ENCODE assay signal across 18 cellular contexts in the genomic region with DNA sequence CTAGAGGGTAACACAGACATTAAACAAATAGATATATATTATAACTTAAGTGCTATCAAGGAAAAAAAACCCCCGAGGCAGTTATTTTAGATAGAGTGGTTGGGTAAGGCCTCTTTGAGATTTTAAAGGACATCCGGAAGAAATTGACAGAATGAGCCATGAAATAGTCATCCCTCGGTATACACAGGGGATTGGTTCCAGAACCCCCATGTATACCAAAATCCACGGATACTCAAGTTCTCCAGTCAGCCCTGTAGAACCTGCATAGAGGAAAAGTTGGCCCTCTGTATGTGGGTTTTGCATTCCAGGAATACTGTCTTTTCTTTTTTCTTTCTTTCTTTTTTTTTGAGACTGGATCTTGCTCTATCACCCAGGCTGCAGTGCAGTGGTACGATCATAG. TPM values are rescaled to one million over a fixed set of nuclear protein-coding genes. Genes with fewer than 3 reads are reported as not detected.
A peak's percentile ranks its signal among the peaks of the same experiment; 100 is the strongest.
DNase-seq lines count a peak whose midpoint lies in the region; ATAC-seq, FAIRE-seq and TF ChIP-seq lines count a peak whose summit lies in the region.
"Had no signal": no experiment of that assay in that cellular context is flagged by ENCODE, and none has a peak within 500 bp of the region (broad histone marks: within the 10 kb centered on the region; RNA-seq: fewer than 3 reads in every experiment).

No MANE protein-coding gene starts in this region.

- H3K27ac ChIP-seq in K562 (ENCODE audit: extremely low read depth, low read depth, low read length) (no peak overlapping the region), lower lobe of right lung (no peak overlapping the region)

- POLR2A ChIA-PET in K562 (lab: Yijun Ruan, JAX): no interaction called here

- in situ Hi-C loops in K562 (cut with MboI): no loop called here

- H3K4me1 Mint-ChIP-seq in natural killer cell (peaks cover 20 to 27% of the 10 kb centered on the region in 2 donors), neural crest cell (peaks cover 20% of the 10 kb centered on the region), osteocyte (ENCODE audit: unreplicated experiment) (peaks cover 21% of the 10 kb centered on the region)
- H3K4me1 Mint-ChIP-seq in natural killer cell treated with Interleukin-12 subunit alpha and Interleukin-12 subunit beta and Interleukin-15 and Interleukin-18, amount 100 ng/mL, for 72 hours (ENCODE audit: low read depth in 2 of 2): peaks cover 18 to 23% of the 10 kb centered on the region in 2 donors

- no peaks in the 10 kb centered on the region for H4K20me1 ChIP-seq in K562 (replicated peaks; ENCODE audit: control insufficient read depth, insufficient read depth, low read length)

- H3K9me1 ChIP-seq in K562 (ENCODE audit: control insufficient read depth, insufficient read depth, low read length): no peaks in the 10 kb centered on the region

- H3K36me3 Mint-ChIP-seq in natural killer cell: peaks cover 7% of the 10 kb centered on the region
- peaks cover 17% of the 10 kb centered on the region for H3K36me3 Mint-ChIP-seq in natural killer cell treated with Interleukin-12 subunit alpha and Interleukin-12 subunit beta and Interleukin-15 and Interleukin-18, amount 100 ng/mL, for 72 hours
- H3K36me3 Mint-ChIP-seq in neural crest cell (ENCODE audit: low read depth): peaks cover 27% of the 10 kb centered on the region
- peaks cover 17% of the 10 kb centered on the region for H3K36me3 Mint-ChIP-seq in osteocyte (ENCODE audit: unreplicated experiment)

- no peak overlapping the region for H3K9ac ChIP-seq in K562 (ENCODE audit: insufficient read depth in 1 of 2, low read depth in 2 of 2, low read length in 2 of 2)

- CTCF ChIA-PET in K562 (lab: Yijun Ruan, JAX; ENCODE audit: low intra/inter-chr PET ratio): no interaction called here

- H3K9me3 ChIP-seq in K562 (replicated peaks; ENCODE audit: control insufficient read depth, insufficient read depth, low read depth, low read length) (no peaks in the 10 kb centered on the region), lower lobe of right lung (no peaks in the 10 kb centered on the region)

- no peak for DNase-seq in natural killer cell
- no peak for DNase-seq in natural killer cell treated with Interleukin-12 subunit alpha and Interleukin-12 subunit beta and Interleukin-15 and Interleukin-18, amount 100 ng/mL, for 72 hours (ENCODE audit: low spot score)
- no peak for DNase-seq in K562 (ENCODE audit: extremely low read depth in 1 of 4, low spot score in 3 of 4)
- DNase-seq in neural crest cell (ENCODE audit: low read depth, low spot score): no peak
- DNase-seq in osteocyte (ENCODE audit: extremely low spot score, unreplicated experiment): no peak
- no peak for DNase-seq in lower lobe of right lung
- DNase-seq: C1 segment of cervical spinal cord; CD4-positive, alpha-beta memory T cell; COR-L47; DND-41; GDM1; HCEC 1CT; HFFc6 had no signal

- H3K79me2 ChIP-seq in K562 (ENCODE audit: control insufficient read depth, insufficient read depth, low read length): peaks cover 21% of the 10 kb centered on the region

- no peak for TF ChIP-seq CTCF in natural killer cell (IDR thresholded peaks at IDR 0.05)
- no peak for TF ChIP-seq CTCF in K562 (IDR thresholded peaks at IDR 0.05 in 2 of 3, conservative IDR thresholded peaks at IDR 0.05 in 1 of 3; ENCODE audit: insufficient read depth in 2 of 3, low read depth in 1 of 3, low read length in 3 of 3)
- no peak for TF ChIP-seq CTCF in neural crest cell (conservative IDR thresholded peaks at IDR 0.05)
- no peak for TF ChIP-seq CTCF in osteocyte (IDR thresholded peaks at IDR 0.05)
- no peak for TF ChIP-seq CTCF in lower lobe of right lung (IDR thresholded peaks at IDR 0.05)

- peak overlapping the region; percentile 32 for H3K4me3 Mint-ChIP-seq in natural killer cell
- H3K4me3 Mint-ChIP-seq in natural killer cell treated with Interleukin-12 subunit alpha and Interleukin-12 subunit beta and Interleukin-15 and Interleukin-18, amount 100 ng/mL, for 72 hours: no peak overlapping the region
- peak overlapping the region; percentile 41 for H3K4me3 Mint-ChIP-seq in neural crest cell
- no peak overlapping the region for H3K4me3 Mint-ChIP-seq in osteocyte (ENCODE audit: unreplicated experiment)

- WGBS in K562 (ENCODE audit: insufficient coverage, low coverage, missing lambda C conversion rate): 69% methylated on average over 5 of the region's 5 CpGs

- H2AFZ ChIP-seq in K562 (ENCODE audit: low read depth, low read length): no peak overlapping the region

- TF ChIP-seq POLR2A in K562 (conservative IDR thresholded peaks at IDR 0.05): no peak

- TF ChIP-seq RAD21 in K562 (CRISPR knock-in tag; conservative IDR thresholded peaks at IDR 0.05 in 1 of 2, IDR thresholded peaks at IDR 0.05 in 1 of 2): no peak

- H3K27ac Mint-ChIP-seq in natural killer cell: peak overlapping the region in 1 of 2 donors; percentile 37
- no peak overlapping the region for H3K27ac Mint-ChIP-seq in natural killer cell treated with Interleukin-12 subunit alpha and Interleukin-12 subunit beta and Interleukin-15 and Interleukin-18, amount 100 ng/mL, for 72 hours
- H3K27ac Mint-ChIP-seq in neural crest cell (ENCODE audit: unreplicated experiment): no peak overlapping the region
- no peak overlapping the region for H3K27ac Mint-ChIP-seq in osteocyte (ENCODE audit: unreplicated experiment)
- H3K27ac Mint-ChIP-seq: B cell, HFFc6 had no signal

- H3K4me1 ChIP-seq in K562 (replicated peaks in 1 of 2; ENCODE audit: control insufficient read depth in 2 of 2, insufficient read depth in 2 of 2, low read length in 2 of 2) (peaks cover 0 to 10% of the 10 kb centered on the region in 2 experiments; a peak in 2 of 5 replicates), lower lobe of right lung (peaks cover 17% of the 10 kb centered on the region)

- no TSS peak for BruUV-seq in K562 (replicated peaks; lab: Mats Ljungman, UMichigan)

- H3K27me3 Mint-ChIP-seq in natural killer cell (ENCODE audit: low read depth in 2 of 2) (no peaks in the 10 kb centered on the region), neural crest cell (ENCODE audit: low read depth) (no peaks in the 10 kb centered on the region), osteocyte (ENCODE audit: unreplicated experiment) (no peaks in the 10 kb centered on the region)
- H3K27me3 Mint-ChIP-seq in natural killer cell treated with Interleukin-12 subunit alpha and Interleukin-12 subunit beta and Interleukin-15 and Interleukin-18, amount 100 ng/mL, for 72 hours: no peaks in the 10 kb centered on the region
- H3K27me3 Mint-ChIP-seq: B cell; CD4-positive, alpha-beta memory T cell had no signal

- no peak for ATAC-seq in natural killer cell
- no peak for ATAC-seq in natural killer cell treated with Interleukin-12 subunit alpha and Interleukin-12 subunit beta and Interleukin-15 and Interleukin-18, amount 100 ng/mL, for 72 hours
- no peak for ATAC-seq in K562
- no peak for ATAC-seq in GM21723 (IDR thresholded peaks at IDR 0.05; ENCODE audit: unreplicated experiment)
- ATAC-seq in lower lobe of right lung: no peak

- H3K27me3 ChIP-seq in K562 (ENCODE audit: control insufficient read depth in 2 of 2, insufficient read depth in 2 of 2, low read length in 2 of 2) (no peaks in the 10 kb centered on the region), lower lobe of right lung (ENCODE audit: low read depth) (no peaks in the 10 kb centered on the region)

- H3K4me3 ChIP-seq in K562 (no peak overlapping the region), lower lobe of right lung (no peak overlapping the region)

- no peak for TF ChIP-seq EP300 in K562 (IDR thresholded peaks at IDR 0.05; ENCODE audit: low read length)

- H3K36me3 ChIP-seq in K562 (ENCODE audit: control insufficient read depth, insufficient read depth, low read length): no peaks in the 10 kb centered on the region
- H3K36me3 ChIP-seq in lower lobe of right lung: no peaks in the 10 kb centered on the region

- peaks cover 2 to 5% of the 10 kb centered on the region in 2 donors for H3K9me3 Mint-ChIP-seq in natural killer cell
- peaks cover 3% of the 10 kb centered on the region for H3K9me3 Mint-ChIP-seq in natural killer cell treated with Interleukin-12 subunit alpha and Interleukin-12 subunit beta and Interleukin-15 and Interleukin-18, amount 100 ng/mL, for 72 hours
- H3K9me3 Mint-ChIP-seq in neural crest cell: peaks cover 18% of the 10 kb centered on the region
- peaks cover 22% of the 10 kb centered on the region for H3K9me3 Mint-ChIP-seq in osteocyte (ENCODE audit: unreplicated experiment)

- intact Hi-C loops in natural killer cell (cut with micrococcal nuclease): no loop called here
- intact Hi-C loops in K562 (cut with micrococcal nuclease): no loop called here
- intact Hi-C loops in lower lobe of right lung (cut with DNase I): no loop called here

- no peak overlapping the region for H3K4me2 ChIP-seq in K562 (ENCODE audit: insufficient read depth, low read length)

- no peak for FAIRE-seq in K562 (lab: Jason Lieb, UNC)
- FAIRE-seq: A204.1, HTR-8/SVneo had no signal

RNA-seq across cellular contexts. Expression of a gene that starts 2.0 kb away (rescaled TPM):
- 10 to 100 TPM; 12.8 to 21.9 (median 18.5) TPM for total RNA-seq in natural killer cell
- total RNA-seq in natural killer cell treated with Interleukin-12 subunit alpha and Interleukin-12 subunit beta and Interleukin-15 and Interleukin-18, amount 100 ng/mL, for 72 hours: 10 to 100 TPM; 17.5 to 37.7 TPM
- total RNA-seq in K562 (2011; cell fraction: chromatin; rRNA removed; ENCODE audit: low replicate concordance): 30.4 and 67.1 TPM in 2 replicates
- total RNA-seq in K562 (2011; cell fraction: nucleolus; rRNA removed): 13.2 and 20.3 TPM in 2 replicates
- 27.6 and 28.2 TPM in 2 replicates for total RNA-seq in K562 (2011; cell fraction: nucleoplasm; rRNA removed)
- 15.1 and 15.8 TPM in 2 replicates for total RNA-seq in K562 (2014; rRNA removed)
- 20.8 and 22.1 TPM in 2 replicates for total RNA-seq in K562 (2014; rRNA removed; fragmentation: Illumina TruSeq; extraction: Trizol)
- total RNA-seq in K562 (2015; rRNA removed; fragmentation: Illumina TruSeq; extraction: Trizol): 17.0 and 20.2 TPM in 2 replicates
- 18.4 and 20.1 TPM in 2 replicates for total RNA-seq in K562 (2021)
- 15.9 and 23.6 TPM in 2 replicates for polyA plus RNA-seq in K562 (2011; rRNA removed)
- 5.8 and 8.1 TPM in 2 replicates for polyA plus RNA-seq in K562 (2011; cell fraction: cytosol; rRNA removed)
- 13.0 and 13.4 TPM in 2 replicates for polyA plus RNA-seq in K562 (2011; cell fraction: nucleus; rRNA removed)
- 8.7 and 11.1 TPM in 2 replicates for polyA plus RNA-seq in K562 (2012)
- 15.6 and 17.9 TPM in 2 replicates for polyA plus RNA-seq in K562 (2014; fragmentation: Illumina TruSeq; extraction: Trizol)
- 10 to 100 TPM in 1 of 2 experiments, 1 to 10 TPM in 1; 7.4 to 10.2 TPM for polyA plus RNA-seq in K562 (2014; fragmentation: Nextera tagmentation; extraction: Ambion mirVana)
- 13.1 and 14.8 TPM in 2 replicates for polyA plus RNA-seq in K562 (2014; rRNA removed)
- polyA minus RNA-seq in K562 (2011; rRNA and poly(A)+ RNA removed): 41.6 and 43.8 TPM in 2 replicates
- 16.9 and 25.6 TPM in 2 replicates for polyA minus RNA-seq in K562 (2011; cell fraction: cytosol; rRNA and poly(A)+ RNA removed)
- polyA minus RNA-seq in K562 (2011; cell fraction: nucleus; rRNA and poly(A)+ RNA removed): 9.4 and 16.1 TPM in 2 replicates
- 35.8 and 39.5 TPM in 2 replicates for total RNA-seq in neural crest cell
- total RNA-seq in osteocyte: 24.2 and 24.6 TPM in 2 replicates
- total RNA-seq in lower lobe of right lung: 15.5 TPM

RNA-seq across cellular contexts. Expression of a gene that starts 2.0 kb away (rescaled TPM):
- 1 to 10 TPM; 1.4 to 2.3 (median 1.7) TPM for total RNA-seq in natural killer cell
- 1 to 10 TPM; 6.4 to 6.9 TPM for total RNA-seq in natural killer cell treated with Interleukin-12 subunit alpha and Interleukin-12 subunit beta and Interleukin-15 and Interleukin-18, amount 100 ng/mL, for 72 hours
- total RNA-seq in K562 (2011; cell fraction: chromatin; rRNA removed; ENCODE audit: low replicate concordance): 0.67 and 0.81 TPM in 2 replicates
- 1.2 and 2.2 TPM in 2 replicates for total RNA-seq in K562 (2011; cell fraction: nucleolus; rRNA removed)
- total RNA-seq in K562 (2011; cell fraction: nucleoplasm; rRNA removed): 2.1 and 2.8 TPM in 2 replicates
- 10.4 and 10.8 TPM in 2 replicates for total RNA-seq in K562 (2014; rRNA removed)
- 20.8 and 21.1 TPM in 2 replicates for total RNA-seq in K562 (2014; rRNA removed; fragmentation: Illumina TruSeq; extraction: Trizol)
- total RNA-seq in K562 (2015; rRNA removed; fragmentation: Illumina TruSeq; extraction: Trizol): 16.9 and 23.6 TPM in 2 replicates
- total RNA-seq in K562 (2021): 10.2 and 10.4 TPM in 2 replicates
- 11.9 and 18.5 TPM in 2 replicates for polyA plus RNA-seq in K562 (2011; rRNA removed)
- polyA plus RNA-seq in K562 (2011; cell fraction: cytosol; rRNA removed): 3.2 and 6.2 TPM in 2 replicates
- polyA plus RNA-seq in K562 (2011; cell fraction: nucleus; rRNA removed): 1.7 and 3.2 TPM in 2 replicates
- polyA plus RNA-seq in K562 (2012): 12.1 and 35.2 TPM in 2 replicates
- polyA plus RNA-seq in K562 (2014; fragmentation: Illumina TruSeq; extraction: Trizol): 15.3 and 16.9 TPM in 2 replicates
- polyA plus RNA-seq in K562 (2014; fragmentation: Nextera tagmentation; extraction: Ambion mirVana): 10 to 100 TPM; 35.4 to 39.5 TPM
- 19.4 and 25.8 TPM in 2 replicates for polyA plus RNA-seq in K562 (2014; rRNA removed)
- 9.4 and 10.2 TPM in 2 replicates for polyA minus RNA-seq in K562 (2011; rRNA and poly(A)+ RNA removed)
- 3.2 TPM in 1 of 2 replicates, not detected in the other for polyA minus RNA-seq in K562 (2011; cell fraction: cytosol; rRNA and poly(A)+ RNA removed)
- polyA minus RNA-seq in K562 (2011; cell fraction: nucleus; rRNA and poly(A)+ RNA removed): 0.67 and 1.00 TPM in 2 replicates
- total RNA-seq in neural crest cell: 18.4 and 18.8 TPM in 2 replicates
- 12.8 and 16.9 TPM in 2 replicates for total RNA-seq in osteocyte
- 18.4 TPM for total RNA-seq in lower lobe of right lung

RNA-seq across cellular contexts. Expression of a gene that starts 15.9 kb away (rescaled TPM):
- total RNA-seq in natural killer cell: under 1 TPM in 1 of 3 donors, not detected in 2; 0.27 TPM
- total RNA-seq in natural killer cell treated with Interleukin-12 subunit alpha and Interleukin-12 subunit beta and Interleukin-15 and Interleukin-18, amount 100 ng/mL, for 72 hours: under 1 TPM in 1 of 2 donors, not detected in 1; 0.28 TPM
- 0.35 TPM in 1 of 2 replicates, not detected in the other for total RNA-seq in K562 (2011; cell fraction: chromatin; rRNA removed; ENCODE audit: low replicate concordance)
- not detected in 2 replicates for total RNA-seq in K562 (2011; cell fraction: nucleolus; rRNA removed)
- not detected in 2 replicates for total RNA-seq in K562 (2011; cell fraction: nucleoplasm; rRNA removed)
- 0.04 TPM in 1 of 2 replicates, not detected in the other for total RNA-seq in K562 (2014; rRNA removed)
- total RNA-seq in K562 (2014; rRNA removed; fragmentation: Illumina TruSeq; extraction: Trizol): not detected in 2 replicates
- total RNA-seq in K562 (2015; rRNA removed; fragmentation: Illumina TruSeq; extraction: Trizol): 0.04 TPM in 1 of 2 replicates, not detected in the other
- 0.02 TPM in 1 of 2 replicates, not detected in the other for total RNA-seq in K562 (2021)
- 0.01 and 0.03 TPM in 2 replicates for polyA plus RNA-seq in K562 (2011; rRNA removed)
- 0.01 and 0.04 TPM in 2 replicates for polyA plus RNA-seq in K562 (2011; cell fraction: cytosol; rRNA removed)
- polyA plus RNA-seq in K562 (2011; cell fraction: nucleus; rRNA removed): 0.07 and 0.10 TPM in 2 replicates
- 0.01 TPM in 1 of 2 replicates, not detected in the other for polyA plus RNA-seq in K562 (2012)
- not detected in 2 replicates for polyA plus RNA-seq in K562 (2014; fragmentation: Illumina TruSeq; extraction: Trizol)
- under 1 TPM in 1 of 2 experiments, not detected in 1; 0.08 TPM for polyA plus RNA-seq in K562 (2014; fragmentation: Nextera tagmentation; extraction: Ambion mirVana)
- not detected in 2 replicates for polyA plus RNA-seq in K562 (2014; rRNA removed)
- polyA minus RNA-seq in K562 (2011; rRNA and poly(A)+ RNA removed): 0.03 TPM in 1 of 2 replicates, not detected in the other
- not detected in 2 replicates for polyA minus RNA-seq in K562 (2011; cell fraction: cytosol; rRNA and poly(A)+ RNA removed)
- polyA minus RNA-seq in K562 (2011; cell fraction: nucleus; rRNA and poly(A)+ RNA removed): 0.11 TPM in 1 of 2 replicates, not detected in the other
- 0.59 and 1.1 TPM in 2 replicates for total RNA-seq in neural crest cell
- total RNA-seq in osteocyte: 0.48 and 0.65 TPM in 2 replicates
- total RNA-seq in lower lobe of right lung: 1.5 TPM
- total RNA-seq: H4 had no signal

Comparison
In these comparisons a context has a peak if more than half of its experiments do, and no peak if none do; other contexts are left out.
1. H3K4me3 Mint-ChIP-seq: peak in natural killer cell (single experiment) and neural crest cell (single experiment); none in natural killer cell treated with Interleukin-12 subunit alpha and Interleukin-12 subunit beta and Interleukin-15 and Interleukin-18, amount 100 ng/mL, for 72 hours (single experiment) and osteocyte (single experiment).